ENCODE assay signal across 1 cellular context in the genomic region with DNA sequence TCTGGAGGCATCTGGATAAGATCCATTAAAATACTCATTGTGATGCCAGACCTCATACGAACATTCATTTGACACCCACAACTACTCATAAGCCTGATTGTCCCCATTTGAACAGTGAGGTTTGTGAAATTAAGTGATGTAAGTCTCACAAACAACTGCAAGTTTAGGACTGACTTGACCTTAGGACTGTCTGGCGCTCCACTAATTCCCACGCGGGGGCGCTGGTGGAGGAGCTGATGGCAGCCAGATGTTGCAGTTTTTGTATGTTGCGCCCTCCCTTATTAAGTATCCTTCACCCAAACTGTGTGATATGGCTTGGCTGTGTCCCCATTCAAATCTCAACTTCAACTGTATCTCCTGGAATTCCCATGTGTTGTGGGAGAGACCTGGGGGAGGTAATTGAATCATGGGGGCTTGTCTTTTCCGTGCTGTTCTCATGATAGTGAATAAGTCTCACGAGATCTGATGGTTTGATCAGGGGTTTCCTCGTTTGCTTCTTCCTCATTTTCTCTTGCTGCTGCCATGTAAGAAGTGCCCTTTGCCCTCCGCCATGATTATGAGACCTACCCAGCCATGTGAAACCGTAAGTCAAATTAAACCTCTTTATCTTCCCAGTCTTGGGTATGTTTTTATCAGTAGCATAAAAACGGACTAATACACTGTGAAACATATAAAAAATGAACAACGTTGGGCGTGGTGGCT.
TF ChIP-seq lines count a peak whose summit lies in the region.

No MANE protein-coding gene starts in this region.

TF ChIP-seq in GM12878, 131 proteins besides CTCF, POLR2A, EP300 and RAD21 (continued from another document):
- TF ChIP-seq, protein P1, sequence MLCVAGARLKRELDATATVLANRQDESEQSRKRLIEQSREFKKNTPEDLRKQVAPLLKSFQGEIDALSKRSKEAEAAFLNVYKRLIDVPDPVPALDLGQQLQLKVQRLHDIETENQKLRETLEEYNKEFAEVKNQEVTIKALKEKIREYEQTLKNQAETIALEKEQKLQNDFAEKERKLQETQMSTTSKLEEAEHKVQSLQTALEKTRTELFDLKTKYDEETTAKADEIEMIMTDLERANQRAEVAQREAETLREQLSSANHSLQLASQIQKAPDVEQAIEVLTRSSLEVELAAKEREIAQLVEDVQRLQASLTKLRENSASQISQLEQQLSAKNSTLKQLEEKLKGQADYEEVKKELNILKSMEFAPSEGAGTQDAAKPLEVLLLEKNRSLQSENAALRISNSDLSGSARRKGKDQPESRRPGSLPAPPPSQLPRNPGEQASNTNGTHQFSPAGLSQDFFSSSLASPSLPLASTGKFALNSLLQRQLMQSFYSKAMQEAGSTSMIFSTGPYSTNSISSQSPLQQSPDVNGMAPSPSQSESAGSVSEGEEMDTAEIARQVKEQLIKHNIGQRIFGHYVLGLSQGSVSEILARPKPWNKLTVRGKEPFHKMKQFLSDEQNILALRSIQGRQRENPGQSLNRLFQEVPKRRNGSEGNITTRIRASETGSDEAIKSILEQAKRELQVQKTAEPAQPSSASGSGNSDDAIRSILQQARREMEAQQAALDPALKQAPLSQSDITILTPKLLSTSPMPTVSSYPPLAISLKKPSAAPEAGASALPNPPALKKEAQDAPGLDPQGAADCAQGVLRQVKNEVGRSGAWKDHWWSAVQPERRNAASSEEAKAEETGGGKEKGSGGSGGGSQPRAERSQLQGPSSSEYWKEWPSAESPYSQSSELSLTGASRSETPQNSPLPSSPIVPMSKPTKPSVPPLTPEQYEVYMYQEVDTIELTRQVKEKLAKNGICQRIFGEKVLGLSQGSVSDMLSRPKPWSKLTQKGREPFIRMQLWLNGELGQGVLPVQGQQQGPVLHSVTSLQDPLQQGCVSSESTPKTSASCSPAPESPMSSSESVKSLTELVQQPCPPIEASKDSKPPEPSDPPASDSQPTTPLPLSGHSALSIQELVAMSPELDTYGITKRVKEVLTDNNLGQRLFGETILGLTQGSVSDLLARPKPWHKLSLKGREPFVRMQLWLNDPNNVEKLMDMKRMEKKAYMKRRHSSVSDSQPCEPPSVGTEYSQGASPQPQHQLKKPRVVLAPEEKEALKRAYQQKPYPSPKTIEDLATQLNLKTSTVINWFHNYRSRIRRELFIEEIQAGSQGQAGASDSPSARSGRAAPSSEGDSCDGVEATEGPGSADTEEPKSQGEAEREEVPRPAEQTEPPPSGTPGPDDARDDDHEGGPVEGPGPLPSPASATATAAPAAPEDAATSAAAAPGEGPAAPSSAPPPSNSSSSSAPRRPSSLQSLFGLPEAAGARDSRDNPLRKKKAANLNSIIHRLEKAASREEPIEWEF (IDR thresholded peaks at IDR 0.05; ENCODE audit: insufficient replicate concordance, low read depth, low read length) = no peak
- TF ChIP-seq MYC (IDR thresholded peaks at IDR 0.05; ENCODE audit: insufficient read depth, insufficient read length, insufficient replicate concordance, low read length, severe bottlenecking) (no peak), NKRF (conservative IDR thresholded peaks at IDR 0.05) (no peak), EED (IDR thresholded peaks at IDR 0.05; ENCODE audit: low read depth) (no peak), TCF7 (IDR thresholded peaks at IDR 0.05; ENCODE audit: borderline replicate concordance) (no peak), ZNF384 (IDR thresholded peaks at IDR 0.05; ENCODE audit: borderline replicate concordance, low read depth, low read length) (no peak), CEBPB (IDR thresholded peaks at IDR 0.05; ENCODE audit: borderline replicate concordance in 1 of 2, low read depth in 2 of 2, low read length in 2 of 2) (no peak)
- TF ChIP-seq, protein P2, sequence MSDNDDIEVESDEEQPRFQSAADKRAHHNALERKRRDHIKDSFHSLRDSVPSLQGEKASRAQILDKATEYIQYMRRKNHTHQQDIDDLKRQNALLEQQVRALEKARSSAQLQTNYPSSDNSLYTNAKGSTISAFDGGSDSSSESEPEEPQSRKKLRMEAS (IDR thresholded peaks at IDR 0.05; ENCODE audit: low read depth, low read length) = no peak
- TF ChIP-seq, protein P3, sequence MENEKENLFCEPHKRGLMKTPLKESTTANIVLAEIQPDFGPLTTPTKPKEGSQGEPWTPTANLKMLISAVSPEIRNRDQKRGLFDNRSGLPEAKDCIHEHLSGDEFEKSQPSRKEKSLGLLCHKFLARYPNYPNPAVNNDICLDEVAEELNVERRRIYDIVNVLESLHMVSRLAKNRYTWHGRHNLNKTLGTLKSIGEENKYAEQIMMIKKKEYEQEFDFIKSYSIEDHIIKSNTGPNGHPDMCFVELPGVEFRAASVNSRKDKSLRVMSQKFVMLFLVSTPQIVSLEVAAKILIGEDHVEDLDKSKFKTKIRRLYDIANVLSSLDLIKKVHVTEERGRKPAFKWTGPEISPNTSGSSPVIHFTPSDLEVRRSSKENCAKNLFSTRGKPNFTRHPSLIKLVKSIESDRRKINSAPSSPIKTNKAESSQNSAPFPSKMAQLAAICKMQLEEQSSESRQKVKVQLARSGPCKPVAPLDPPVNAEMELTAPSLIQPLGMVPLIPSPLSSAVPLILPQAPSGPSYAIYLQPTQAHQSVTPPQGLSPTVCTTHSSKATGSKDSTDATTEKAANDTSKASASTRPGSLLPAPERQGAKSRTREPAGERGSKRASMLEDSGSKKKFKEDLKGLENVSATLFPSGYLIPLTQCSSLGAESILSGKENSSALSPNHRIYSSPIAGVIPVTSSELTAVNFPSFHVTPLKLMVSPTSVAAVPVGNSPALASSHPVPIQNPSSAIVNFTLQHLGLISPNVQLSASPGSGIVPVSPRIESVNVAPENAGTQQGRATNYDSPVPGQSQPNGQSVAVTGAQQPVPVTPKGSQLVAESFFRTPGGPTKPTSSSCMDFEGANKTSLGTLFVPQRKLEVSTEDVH (IDR thresholded peaks at IDR 0.05; ENCODE audit: low read depth, partially characterized antibody) = no peak
